ENCODE assay signal across 8 cellular contexts in the genomic region with DNA sequence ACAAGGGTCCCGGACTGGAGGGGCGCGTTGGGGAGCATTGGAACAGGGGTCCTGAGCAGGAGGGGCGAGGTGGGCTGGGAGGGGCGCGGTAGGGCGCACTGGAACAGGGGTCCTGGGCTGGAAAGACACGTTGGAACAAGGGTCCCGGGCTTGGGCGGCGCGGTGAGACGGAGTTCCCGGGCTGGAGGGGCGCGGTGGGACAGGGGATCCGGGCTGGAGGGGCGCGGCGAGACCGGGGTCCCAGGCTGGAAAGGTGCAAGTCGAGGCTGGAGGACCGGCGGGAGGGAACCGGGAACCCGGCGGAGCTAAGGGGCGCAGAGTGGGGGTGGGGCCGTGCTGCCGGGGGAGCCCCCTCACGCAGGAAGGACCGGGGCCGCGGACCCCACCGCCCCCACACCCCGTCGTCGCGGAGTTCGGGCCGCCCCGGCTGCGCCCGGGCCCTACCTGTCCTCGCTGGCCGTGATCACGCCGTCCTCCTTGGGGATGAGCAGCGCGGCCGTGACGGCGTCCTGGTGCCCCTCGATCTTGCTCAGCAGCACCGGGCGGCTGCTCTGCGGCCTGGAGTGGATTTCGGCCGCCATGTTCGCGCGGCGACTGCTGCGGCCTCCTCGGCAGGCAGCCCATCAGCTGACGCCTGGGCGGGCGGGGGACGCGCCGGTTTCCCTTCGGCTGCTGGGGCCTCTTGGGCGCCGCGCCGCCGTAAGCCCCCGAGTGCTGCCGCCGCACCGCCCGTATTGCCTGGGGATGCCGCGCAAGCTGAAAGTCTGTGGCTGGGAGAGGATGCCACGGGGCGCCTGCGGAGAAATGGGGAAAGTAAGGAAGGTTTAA. TPM values are rescaled to one million over a fixed set of nuclear protein-coding genes. Genes with fewer than 3 reads are reported as not detected.
DNase-seq lines count a peak whose midpoint lies in the region; ATAC-seq and TF ChIP-seq lines count a peak whose summit lies in the region.

A gene with protein sequence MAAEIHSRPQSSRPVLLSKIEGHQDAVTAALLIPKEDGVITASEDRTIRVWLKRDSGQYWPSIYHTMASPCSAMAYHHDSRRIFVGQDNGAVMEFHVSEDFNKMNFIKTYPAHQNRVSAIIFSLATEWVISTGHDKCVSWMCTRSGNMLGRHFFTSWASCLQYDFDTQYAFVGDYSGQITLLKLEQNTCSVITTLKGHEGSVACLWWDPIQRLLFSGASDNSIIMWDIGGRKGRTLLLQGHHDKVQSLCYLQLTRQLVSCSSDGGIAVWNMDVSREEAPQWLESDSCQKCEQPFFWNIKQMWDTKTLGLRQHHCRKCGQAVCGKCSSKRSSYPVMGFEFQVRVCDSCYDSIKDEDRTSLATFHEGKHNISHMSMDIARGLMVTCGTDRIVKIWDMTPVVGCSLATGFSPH (minus strand): TSS at position 632 of the 828 bp plus-strand sequence. CDS start 51 bp downstream, at position 581.

- peak; percentile 85 for DNase-seq in CD14-positive monocyte (ENCODE audit: low spot score)
- peak; percentile 78 for DNase-seq in NCI-H774 (lab: John Stamatoyannopoulos, UW)
- DNase-seq in activated CD4-positive, alpha-beta memory T cell treated with anti-CD3 and anti-CD28 coated beads for 36 hours, result peak; percentile 88
- peak; percentile 81 to 96 (median 92) for DNase-seq in dorsolateral prefrontal cortex
- peak; percentile 73 to 97 for DNase-seq in lower leg skin (ENCODE audit: low spot score in 2 of 2)
- peak; percentile 73 to 79 for DNase-seq in stimulated activated CD4-positive, alpha-beta T cell treated with anti-CD3 and anti-CD28 coated beads, Interleukin-4, amount 100 ng/mL, for 4 hours

- peaks cover 36% of the 10 kb centered on the region for H3K4me1 Mint-ChIP-seq in CD14-positive monocyte
- peaks cover 54% of the 10 kb centered on the region for H3K4me1 Mint-ChIP-seq in activated CD4-positive, alpha-beta memory T cell treated with anti-CD3 and anti-CD28 coated beads for 36 hours (ENCODE audit: low read depth)

- intact Hi-C loops in CD14-positive monocyte (cut with micrococcal nuclease), result loop anchor here in 1 of 2 donors (5.0 kb wide), 1 partner anchor 48 kb away; no protein-coding TSS in a partner anchor
- intact Hi-C loops in activated CD4-positive, alpha-beta memory T cell treated with anti-CD3 and anti-CD28 coated beads for 36 hours (cut with micrococcal nuclease), result loop anchor here (1.0 to 5.0 kb wide), 4 partner anchors 12 to 1133 kb away; a partner anchor contains a TSS
- intact Hi-C loops in dorsolateral prefrontal cortex (cut with DNase I), result loop anchor here in 1 of 2 donors (2.0 to 10.0 kb wide), 2 partner anchors 14 to 640 kb away; a partner anchor contains a TSS
- intact Hi-C loops in lower leg skin (cut with DNase I; ENCODE audit: low total_unique reads), result no loop called here

- H3K27me3 Mint-ChIP-seq in CD14-positive monocyte (ENCODE audit: low read depth in 3 of 3), result peaks cover 0 to 5% (median 0%) of the 10 kb centered on the region in 3 donors
- no peaks in the 10 kb centered on the region for H3K27me3 Mint-ChIP-seq in activated CD4-positive, alpha-beta memory T cell treated with anti-CD3 and anti-CD28 coated beads for 36 hours

- CTCF ChIA-PET in activated CD4-positive, alpha-beta memory T cell treated with anti-CD3 and anti-CD28 coated beads for 36 hours (lab: Charles Lee), result interaction anchor here (1.6 kb wide), 1 partner anchor 10 kb away, joined by 6 read pairs; no protein-coding TSS in a partner anchor

- ATAC-seq in GM19372 (IDR thresholded peaks at IDR 0.05; ENCODE audit: low read depth, unreplicated experiment) (peak; percentile 86), HG03520 (IDR thresholded peaks at IDR 0.05; ENCODE audit: unreplicated experiment) (peak; percentile 68)

- WGBS in lower leg skin, 2 donors, result 0 to 2% methylated on average over 40 to 43 of the region's 87 CpGs

- TF ChIP-seq POLR2A in lower leg skin (IDR thresholded peaks at IDR 0.05), result no peak

- TF ChIP-seq CTCF in CD14-positive monocyte (IDR thresholded peaks at IDR 0.05) (no peak), dorsolateral prefrontal cortex (IDR thresholded peaks at IDR 0.05 in 54 of 56, conservative IDR thresholded peaks at IDR 0.05 in 2 of 56; ENCODE audit: low read depth in 1 of 56, partially characterized antibody in 56 of 56) (peak in 47 of 56 donors; percentile 6 to 56 (median 32)), lower leg skin (IDR thresholded peaks at IDR 0.05) (peak in 1 of 3 donors; percentile 51)

- peaks cover 0 to 2% (median under 1%) of the 10 kb centered on the region in 7 donors for H3K9me3 Mint-ChIP-seq in CD14-positive monocyte
- peaks cover 4% of the 10 kb centered on the region for H3K9me3 Mint-ChIP-seq in activated CD4-positive, alpha-beta memory T cell treated with anti-CD3 and anti-CD28 coated beads for 36 hours

- peak within 1 kb of the TSS; percentile 32 to 96 (median 90) for H3K27ac ChIP-seq in dorsolateral prefrontal cortex

- H3K27ac Mint-ChIP-seq in CD14-positive monocyte, result peak within 1 kb of the TSS; percentile 87 to 96 (median 93)
- peak within 1 kb of the TSS; percentile 91 for H3K27ac Mint-ChIP-seq in activated CD4-positive, alpha-beta memory T cell treated with anti-CD3 and anti-CD28 coated beads for 36 hours

- H3K36me3 Mint-ChIP-seq in CD14-positive monocyte, result peaks cover under 1 to 8% of the 10 kb centered on the region in 2 donors
- H3K36me3 Mint-ChIP-seq in activated CD4-positive, alpha-beta memory T cell treated with anti-CD3 and anti-CD28 coated beads for 36 hours, result peaks cover 27% of the 10 kb centered on the region

- peak within 1 kb of the TSS; percentile 97 to 98 for H3K4me3 Mint-ChIP-seq in CD14-positive monocyte
- H3K4me3 Mint-ChIP-seq in activated CD4-positive, alpha-beta memory T cell treated with anti-CD3 and anti-CD28 coated beads for 36 hours, result peak within 1 kb of the TSS; percentile 91

- POLR2A ChIA-PET in activated CD4-positive, alpha-beta memory T cell treated with anti-CD3 and anti-CD28 coated beads for 36 hours (lab: Charles Lee), result interaction anchor here (0.9 to 2.3 kb wide), 4 partner anchors 9 to 1012 kb away, joined by 3 to 17 read pairs (median 4); a partner anchor contains a TSS

- no peaks in the 10 kb centered on the region for H3K27me3 ChIP-seq in dorsolateral prefrontal cortex

- H3K4me3 ChIP-seq in dorsolateral prefrontal cortex (peak within 1 kb of the TSS; percentile 51 to 100 (median 95)), lower leg skin (ENCODE audit: low read depth, poor library complexity, severe bottlenecking) (peak within 1 kb of the TSS; percentile 93)

RNA-seq across cellular contexts. Expression of the gene that starts here (rescaled TPM):
- polyA plus RNA-seq in CD14-positive monocyte, result 10 to 100 TPM; 31.7 to 40.7 TPM
- 10 to 100 TPM; 48.7 to 50.1 TPM for total RNA-seq in activated CD4-positive, alpha-beta memory T cell treated with anti-CD3 and anti-CD28 coated beads for 36 hours
- total RNA-seq in dorsolateral prefrontal cortex (10 to 100 TPM; 24.8 to 56.2 (median 37.5) TPM), lower leg skin (10 to 100 TPM; 28.1 to 38.4 (median 31.8) TPM)

Comparison
In these comparisons a context has a peak if more than half of its experiments do, and no peak if none do; other contexts are left out.
1. Peak in every context shown above with its lines: DNase-seq, ATAC-seq, H3K4me3 ChIP-seq and H3K27ac ChIP-seq.